In genomic region chr1:89952021-89952995, GRCh38 we compare ENCODE assay signal across 2 cellular contexts.
TF ChIP-seq lines count a peak whose summit lies in the region.

No MANE protein-coding gene starts in this region.

TF ChIP-seq in IMR-90, 13 proteins besides CTCF, POLR2A, EP300 and RAD21:
- TF ChIP-seq BHLHE40 (IDR thresholded peaks at IDR 0.05; ENCODE audit: low read depth, low read length) (0 out of 2 replicates have a peak, but pooled peaks have one; percentile 6), USF2 (IDR thresholded peaks at IDR 0.05; ENCODE audit: low read depth, low read length) (no peak), CEBPB (IDR thresholded peaks at IDR 0.05; ENCODE audit: low read depth, low read length) (peak; percentile 61), SMC3 (IDR thresholded peaks at IDR 0.05; ENCODE audit: low read depth, low read length) (no peak)

TF ChIP-seq in H1, 55 proteins besides CTCF, POLR2A, EP300 and RAD21:
- TF ChIP-seq YY1 (IDR thresholded peaks at IDR 0.05; ENCODE audit: low read depth, low read length), result no peak
- TF ChIP-seq TAF7 (optimal IDR thresholded peaks at IDR 0.05; ENCODE audit: borderline replicate concordance, low read depth, low read length), result no peak
- TF ChIP-seq TAF1 (IDR thresholded peaks at IDR 0.05; ENCODE audit: low read depth, low read length), result no peak
